8 cellular contexts compared by ENCODE assay signal in genomic region chr13:73058432-73058740, GRCh38. TPM values are rescaled to one million over a fixed set of nuclear protein-coding genes. Genes with fewer than 3 reads are reported as not detected.
DNase-seq lines count a peak whose midpoint lies in the region; ATAC-seq, FAIRE-seq and TF ChIP-seq lines count a peak whose summit lies in the region.

No MANE protein-coding gene starts in this region.

- H3K79me2 ChIP-seq in HepG2 (ENCODE audit: insufficient read depth, low read length), result peaks cover 2% of the 10 kb centered on the region

- POLR2A ChIA-PET in activated CD4-positive, alpha-beta memory T cell treated with anti-CD3 and anti-CD28 coated beads for 36 hours (lab: Charles Lee), result no interaction called here
- POLR2A ChIA-PET in HepG2 (lab: Yijun Ruan, JAX), result interaction anchor here (0.9 kb wide), 1 partner anchor 23 kb away, joined by 3 read pairs; no protein-coding TSS in a partner anchor

- no TSS peak for BruUV-seq in HepG2 (replicated peaks; lab: Mats Ljungman, UMichigan)

- CTCF ChIA-PET in activated CD4-positive, alpha-beta memory T cell treated with anti-CD3 and anti-CD28 coated beads for 36 hours (lab: Charles Lee), result interaction anchor here (0.9 to 1.2 kb wide), 3 partner anchors 14 to 649 kb away, joined by 3 to 4 read pairs (median 3); no protein-coding TSS in a partner anchor
- CTCF ChIA-PET in HepG2 (lab: Yijun Ruan, JAX; ENCODE audit: low intra/inter-chr PET ratio, low total read pairs), result no interaction called here

- H3K36me3 Mint-ChIP-seq in activated CD4-positive, alpha-beta memory T cell treated with anti-CD3 and anti-CD28 coated beads for 36 hours, result no peaks in the 10 kb centered on the region

- H3K9ac ChIP-seq in HepG2 (ENCODE audit: insufficient read depth, low read depth, low read length), result peak overlapping the region; percentile 24; the same call in 1 of the 2 replicates

- DNase-seq in SIG-M5 treated with dmso at 0.1 percent for 504 hours (lab: John Stamatoyannopoulos, UW; ENCODE audit: unreplicated experiment) (peak; percentile 63), SIG-M5 (lab: John Stamatoyannopoulos, UW) (no peak), HepG2 (ENCODE audit: low spot score) (no peak), vagina (ENCODE audit: extremely low spot score in 2 of 2) (no peak), NCI-H1105 (lab: John Stamatoyannopoulos, UW) (no peak), left colon (no peak)
- no peak for DNase-seq in activated CD4-positive, alpha-beta memory T cell treated with anti-CD3 and anti-CD28 coated beads for 36 hours

- TF ChIP-seq POLR2A in HepG2 (IDR thresholded peaks at IDR 0.05; ENCODE audit: insufficient read depth in 1 of 2, low read depth in 2 of 2, low read length in 2 of 2) (no peak), vagina (IDR thresholded peaks at IDR 0.05) (no peak)

- no peak overlapping the region for H3K27ac ChIP-seq in HepG2 (ENCODE audit: extremely low read length, insufficient read depth, low read length)
- peak overlapping the region; percentile 21 for H3K27ac ChIP-seq in vagina

- no peak for TF ChIP-seq RAD21 in HepG2 (CRISPR knock-in tag; IDR thresholded peaks at IDR 0.05)

- peak overlapping the region; percentile 75 for H3K4me3 Mint-ChIP-seq in activated CD4-positive, alpha-beta memory T cell treated with anti-CD3 and anti-CD28 coated beads for 36 hours

- no peak for TF ChIP-seq EP300 in HepG2 (IDR thresholded peaks at IDR 0.05; ENCODE audit: low read depth in 2 of 2, low read length in 2 of 2)
- no peak for TF ChIP-seq EP300 in HepG2 (CRISPR knock-in tag; IDR thresholded peaks at IDR 0.05; ENCODE audit: borderline replicate concordance)

- TF ChIP-seq CTCF in HepG2 (CRISPR knock-in tag; IDR thresholded peaks at IDR 0.05), result no peak
- TF ChIP-seq CTCF in vagina (IDR thresholded peaks at IDR 0.05), result no peak

- H3K27ac Mint-ChIP-seq in activated CD4-positive, alpha-beta memory T cell treated with anti-CD3 and anti-CD28 coated beads for 36 hours, result no peak overlapping the region

- no peaks in the 10 kb centered on the region for H4K20me1 ChIP-seq in HepG2 (ENCODE audit: insufficient read depth, low read length)

- intact Hi-C loops in activated CD4-positive, alpha-beta memory T cell treated with anti-CD3 and anti-CD28 coated beads for 36 hours (cut with micrococcal nuclease), result loop anchor here (1.0 to 10.0 kb wide), 6 partner anchors 165 to 1074 kb away; partner anchors contain the start of genes BORA, KLF12, MZT1 and PIBF1
- intact Hi-C loops in HepG2 (cut with micrococcal nuclease; ENCODE audit: unreplicated experiment) (loop anchor here (2.0 to 5.0 kb wide), 3 partner anchors 152 to 359 kb away; no protein-coding TSS in a partner anchor), vagina (cut with DNase I) (no loop called here), left colon (cut with DNase I, micrococcal nuclease) (no loop called here)

- H3K9me3 ChIP-seq in HepG2 (ENCODE audit: low read length) (no peaks in the 10 kb centered on the region), vagina (no peaks in the 10 kb centered on the region)

- peak overlapping the region; percentile 52 to 73 (median 68); a peak in 5 of 6 replicates for H3K4me3 ChIP-seq in HepG2 (replicated peaks in 1 of 3; ENCODE audit: insufficient read depth in 1 of 3, low read depth in 2 of 3, low read length in 3 of 3)
- H3K4me3 ChIP-seq in vagina, result peak overlapping the region; percentile 73 to 93

- ATAC-seq in HG02840 (IDR thresholded peaks at IDR 0.05; ENCODE audit: low FRiP score, unreplicated experiment) (peak; percentile 3), HepG2 (no peak), left colon (no peak)

- in situ Hi-C loops in HepG2 (cut with HindIII; ENCODE audit: extremely low pct_ligation_motif_present, low pct_unique_long_range_greater_than_20kb), result loop anchor here (25.0 kb wide), 1 partner anchor 354 kb away; no protein-coding TSS in a partner anchor

- H3K36me3 ChIP-seq in HepG2 (replicated peaks in 1 of 2; ENCODE audit: control insufficient read depth in 1 of 2, insufficient read depth in 2 of 2, low read length in 2 of 2) (peaks cover 3 to 7% of the 10 kb centered on the region in 2 experiments; a peak in 3 of 5 replicates), vagina (peaks cover 0 to 5% of the 10 kb centered on the region in 2 donors)

- H3K9me3 Mint-ChIP-seq in activated CD4-positive, alpha-beta memory T cell treated with anti-CD3 and anti-CD28 coated beads for 36 hours, result no peaks in the 10 kb centered on the region

- peak overlapping the region; percentile 35 for H2AFZ ChIP-seq in HepG2 (ENCODE audit: low read length)

- H3K4me1 ChIP-seq in HepG2 (ENCODE audit: insufficient read depth, low read length) (peaks cover 36% of the 10 kb centered on the region), vagina (peaks cover 7% of the 10 kb centered on the region)

- WGBS in HepG2 (ENCODE audit: low lambda C conversion rate), result 12% methylated on average over 8 of the region's 8 CpGs

- peaks cover 16% of the 10 kb centered on the region for H3K27me3 Mint-ChIP-seq in activated CD4-positive, alpha-beta memory T cell treated with anti-CD3 and anti-CD28 coated beads for 36 hours

- FAIRE-seq in HepG2 (lab: Jason Lieb, UNC), result no peak

- H3K4me2 ChIP-seq in HepG2 (ENCODE audit: low read depth, low read length), result peak overlapping the region; percentile 83

- peaks cover 17% of the 10 kb centered on the region for H3K4me1 Mint-ChIP-seq in activated CD4-positive, alpha-beta memory T cell treated with anti-CD3 and anti-CD28 coated beads for 36 hours (ENCODE audit: low read depth)

- H3K27me3 ChIP-seq in HepG2 (ENCODE audit: control insufficient read depth in 1 of 2, insufficient read depth in 2 of 2, low read length in 2 of 2) (peaks cover 0 to 17% of the 10 kb centered on the region in 2 experiments; a peak in 3 of 5 replicates), vagina (no peaks in the 10 kb centered on the region)

TF ChIP-seq in HepG2, 621 proteins besides CTCF, POLR2A, EP300 and RAD21 (continues in another document):
- TF ChIP-seq ZNF83 (CRISPR knock-in tag; IDR thresholded peaks at IDR 0.05; ENCODE audit: borderline replicate concordance), result no peak
- no peak for TF ChIP-seq MTA1 (CRISPR knock-in tag; IDR thresholded peaks at IDR 0.05; ENCODE audit: borderline replicate concordance)
- 0 out of 2 replicates have a peak, but pooled peaks have one; percentile 42 for TF ChIP-seq ZNF512 (CRISPR knock-in tag; IDR thresholded peaks at IDR 0.05)
- TF ChIP-seq PCBP2 (optimal IDR thresholded peaks at IDR 0.05; ENCODE audit: low read depth, low read length, poor library complexity, severe bottlenecking), result no peak
- peak; percentile 66; the same call in 1 of the 2 replicates for TF ChIP-seq ZNF589 (CRISPR knock-in tag; conservative IDR thresholded peaks at IDR 0.05)
- TF ChIP-seq, protein P1, sequence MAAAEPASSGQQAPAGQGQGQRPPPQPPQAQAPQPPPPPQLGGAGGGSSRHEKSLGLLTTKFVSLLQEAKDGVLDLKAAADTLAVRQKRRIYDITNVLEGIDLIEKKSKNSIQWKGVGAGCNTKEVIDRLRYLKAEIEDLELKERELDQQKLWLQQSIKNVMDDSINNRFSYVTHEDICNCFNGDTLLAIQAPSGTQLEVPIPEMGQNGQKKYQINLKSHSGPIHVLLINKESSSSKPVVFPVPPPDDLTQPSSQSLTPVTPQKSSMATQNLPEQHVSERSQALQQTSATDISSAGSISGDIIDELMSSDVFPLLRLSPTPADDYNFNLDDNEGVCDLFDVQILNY (CRISPR knock-in tag; conservative IDR thresholded peaks at IDR 0.05), result no peak
- 0 out of 2 replicates have a peak, but pooled peaks have one; percentile 1 for TF ChIP-seq SIN3A (IDR thresholded peaks at IDR 0.05; ENCODE audit: borderline replicate concordance, low read depth, low read length)
- no peak for TF ChIP-seq ZNF761 (CRISPR knock-in tag; conservative IDR thresholded peaks at IDR 0.05)
- no peak for TF ChIP-seq IRF2 (CRISPR knock-in tag; IDR thresholded peaks at IDR 0.05)
- no peak for TF ChIP-seq KMT2A (CRISPR knock-in tag; IDR thresholded peaks at IDR 0.05)

RNA-seq across cellular contexts. Expression of gene KLF5, which starts 0.4 kb away (rescaled TPM):
- 1 to 10 TPM; 3.3 to 4.2 TPM for total RNA-seq in activated CD4-positive, alpha-beta memory T cell treated with anti-CD3 and anti-CD28 coated beads for 36 hours
- total RNA-seq in HepG2 (2016; rRNA removed; fragmentation: Illumina TruSeq; extraction: Trizol), result 0.52 and 1.7 TPM in 2 replicates
- 0.09 and 0.20 TPM in 2 replicates for total RNA-seq in HepG2 (2016; cell fraction: cytosol; rRNA removed; fragmentation: Illumina TruSeq; extraction: Trizol; ENCODE audit: low read depth)
- 0.58 and 1.3 TPM in 2 replicates for total RNA-seq in HepG2 (2016; cell fraction: insoluble cytoplasmic fraction; rRNA removed; fragmentation: Illumina TruSeq; extraction: Trizol)
- 0.46 and 0.62 TPM in 2 replicates for total RNA-seq in HepG2 (2016; cell fraction: membrane; rRNA removed; fragmentation: Illumina TruSeq; extraction: Trizol)
- 0.66 and 1.5 TPM in 2 replicates for total RNA-seq in HepG2 (2016; cell fraction: nucleus; rRNA removed; fragmentation: Illumina TruSeq; extraction: Trizol)
- 7.1 and 9.2 TPM in 2 replicates for polyA plus RNA-seq in HepG2 (2011; rRNA removed)
- 5.3 and 6.9 TPM in 2 replicates for polyA plus RNA-seq in HepG2 (2011; cell fraction: cytosol; rRNA removed)
- 4.8 and 5.5 TPM in 2 replicates for polyA plus RNA-seq in HepG2 (2011; cell fraction: nucleus; rRNA removed)
- 2.4 and 5.3 TPM in 2 replicates for polyA plus RNA-seq in HepG2 (2012)
- 0.11 and 0.15 TPM in 2 replicates for polyA plus RNA-seq in HepG2 (2016; cell fraction: cytosol; fragmentation: Illumina TruSeq; extraction: Trizol; ENCODE audit: low read depth)
- polyA plus RNA-seq in HepG2 (2016; cell fraction: insoluble cytoplasmic fraction; fragmentation: Illumina TruSeq; extraction: Trizol; ENCODE audit: low read depth), result 1.6 and 2.0 TPM in 2 replicates
- 0.45 and 0.58 TPM in 2 replicates for polyA plus RNA-seq in HepG2 (2016; cell fraction: membrane; fragmentation: Illumina TruSeq; extraction: Trizol; ENCODE audit: low read depth)
- 1.8 and 2.4 TPM in 2 replicates for polyA plus RNA-seq in HepG2 (2016; cell fraction: nucleus; fragmentation: Illumina TruSeq; extraction: Trizol; ENCODE audit: insufficient read depth, low read depth)
- 14.3 and 611 TPM in 2 replicates for polyA minus RNA-seq in HepG2 (2011; rRNA and poly(A)+ RNA removed; ENCODE audit: low replicate concordance)
- polyA minus RNA-seq in HepG2 (2011; cell fraction: cytosol; rRNA and poly(A)+ RNA removed), result 3.6 and 4.0 TPM in 2 replicates
- polyA minus RNA-seq in HepG2 (2011; cell fraction: nucleus; rRNA and poly(A)+ RNA removed), result 6.2 and 7.8 TPM in 2 replicates
- total RNA-seq in vagina, result 76.1 TPM
- total RNA-seq in left colon, result 100 to 1,000 TPM; 361 to 365 TPM

Comparison
In these comparisons a context has a peak if more than half of its experiments do, and no peak if none do; other contexts are left out.
1. RNA of gene KLF5, which starts 0.4 kb away (total RNA-seq): 361 to 365 TPM in left colon and 76.1 TPM in vagina (single experiment); 3.3 to 4.2 TPM in activated CD4-positive, alpha-beta memory T cell treated with anti-CD3 and anti-CD28 coated beads for 36 hours and 0.09 to 1.7 TPM in HepG2; every median in the first group is over 10 times any median in the second.
2. intact Hi-C loops: an anchor here in activated CD4-positive, alpha-beta memory T cell treated with anti-CD3 and anti-CD28 coated beads for 36 hours (1.0 to 10.0 kb wide) and HepG2 (2.0 to 5.0 kb wide); none called in vagina and left colon.